8 cellular contexts compared by ENCODE assay signal in the genomic region with DNA sequence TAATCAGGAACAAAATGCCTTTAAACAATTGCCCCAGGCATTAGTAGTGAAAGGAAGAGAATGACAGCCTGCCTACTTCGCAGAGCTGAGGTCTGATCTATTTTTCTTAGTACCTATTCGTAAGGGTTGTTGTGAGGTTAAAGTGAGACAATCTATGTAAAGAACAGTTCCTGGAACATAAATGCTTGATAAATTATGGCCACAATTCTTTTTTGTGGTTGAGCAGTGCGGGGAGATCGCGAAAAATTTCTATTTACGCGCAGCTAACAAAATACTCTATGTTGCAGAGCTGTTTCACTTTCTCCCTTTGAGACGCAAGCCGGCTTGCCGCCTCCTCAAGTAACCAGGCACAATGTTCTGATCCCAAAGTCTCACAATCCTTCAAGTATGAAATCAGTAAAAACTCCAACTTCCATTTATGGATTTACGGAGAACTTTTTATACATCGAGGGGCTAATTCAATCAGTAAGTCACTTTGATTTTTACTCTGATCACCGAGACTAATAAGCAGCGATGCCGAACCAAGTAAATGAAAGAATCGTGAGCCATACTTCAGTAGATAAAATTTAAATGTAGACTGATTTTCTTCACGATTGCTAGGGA. TPM values are rescaled to one million over a fixed set of nuclear protein-coding genes. Genes with fewer than 3 reads are reported as not detected.
A peak's percentile ranks its signal among the peaks of the same experiment; 100 is the strongest.
DNase-seq lines count a peak whose midpoint lies in the region; ATAC-seq and TF ChIP-seq lines count a peak whose summit lies in the region.

No MANE protein-coding gene starts in this region.

- TF ChIP-seq POLR2A in heart left ventricle (IDR thresholded peaks at IDR 0.05), result no peak

- no peak for TF ChIP-seq CTCF in heart left ventricle (IDR thresholded peaks at IDR 0.05)

- peak overlapping the region; percentile 68 for H3K27ac ChIP-seq in adipose tissue (ENCODE audit: low read depth, low read length)
- peak overlapping the region; percentile 95 to 100 (median 100) for H3K27ac ChIP-seq in heart left ventricle

- in situ Hi-C loops in Caki2 (cut with HindIII; ENCODE audit: low pct_unique_long_range_greater_than_20kb, low sequenced_read_pairs), result no loop called here

- intact Hi-C loops in heart left ventricle (cut with DNase I) (loop anchor here (1.0 to 10.0 kb wide), 18 partner anchors 35 to 333 kb away; a partner anchor contains a TSS), posterior cingulate gyrus (cut with DNase I) (loop anchor here (5.0 kb wide), 4 partner anchors 38 to 273 kb away; a partner anchor contains a TSS)

- WGBS in adipose tissue, 3 donors, result 0 to 1% (median 1%) methylated on average over 17 of the region's 17 CpGs
- 0 to 1% (median 1%) methylated on average over 17 of the region's 17 CpGs for WGBS in heart left ventricle, 4 donors

- H3K27me3 ChIP-seq in heart left ventricle, result no peaks in the 10 kb centered on the region

- H3K4me1 ChIP-seq in heart left ventricle, result peaks cover 0 to 38% (median 18%) of the 10 kb centered on the region in 12 donors

- H3K36me3 ChIP-seq in heart left ventricle, result peaks cover 0 to 25% (median 17%) of the 10 kb centered on the region in 9 donors

- H3K4me3 ChIP-seq in heart left ventricle, result peak overlapping the region; percentile 21 to 100 (median 93)

- peak; percentile 41 for ATAC-seq in SK-N-SH treated with all-trans-retinoic acid at 6 μM for 48 hours
- ATAC-seq in heart left ventricle, result no peak
- no peak for ATAC-seq in GM19035 (IDR thresholded peaks at IDR 0.05; ENCODE audit: unreplicated experiment)

- no peaks in the 10 kb centered on the region for H3K9me3 ChIP-seq in heart left ventricle

- DNase-seq in Caki2 (ENCODE audit: low read depth) (peak; percentile 44), HT-29 (ENCODE audit: low spot score) (peak; percentile 68), heart left ventricle (peak; percentile 45 to 63 (median 52)), posterior cingulate gyrus (peak in 9 of 10 donors; percentile 22 to 86 (median 44)), GDM1 (lab: John Stamatoyannopoulos, UW) (no peak)

TF ChIP-seq in SK-N-SH treated with all-trans-retinoic acid at 6 μM for 48 hours, 23 proteins besides CTCF, POLR2A, EP300 and RAD21:
- no peak for TF ChIP-seq GLIS3 (CRISPR knock-in tag; IDR thresholded peaks at IDR 0.05)
- no peak for TF ChIP-seq BACH2 (CRISPR knock-in tag; IDR thresholded peaks at IDR 0.05; ENCODE audit: borderline replicate concordance)
- TF ChIP-seq, protein P1, sequence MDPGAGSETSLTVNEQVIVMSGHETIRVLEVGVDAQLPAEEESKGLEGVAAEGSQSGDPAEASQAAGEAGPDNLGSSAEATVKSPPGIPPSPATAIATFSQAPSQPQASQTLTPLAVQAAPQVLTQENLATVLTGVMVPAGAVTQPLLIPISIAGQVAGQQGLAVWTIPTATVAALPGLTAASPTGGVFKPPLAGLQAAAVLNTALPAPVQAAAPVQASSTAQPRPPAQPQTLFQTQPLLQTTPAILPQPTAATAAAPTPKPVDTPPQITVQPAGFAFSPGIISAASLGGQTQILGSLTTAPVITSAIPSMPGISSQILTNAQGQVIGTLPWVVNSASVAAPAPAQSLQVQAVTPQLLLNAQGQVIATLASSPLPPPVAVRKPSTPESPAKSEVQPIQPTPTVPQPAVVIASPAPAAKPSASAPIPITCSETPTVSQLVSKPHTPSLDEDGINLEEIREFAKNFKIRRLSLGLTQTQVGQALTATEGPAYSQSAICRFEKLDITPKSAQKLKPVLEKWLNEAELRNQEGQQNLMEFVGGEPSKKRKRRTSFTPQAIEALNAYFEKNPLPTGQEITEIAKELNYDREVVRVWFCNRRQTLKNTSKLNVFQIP (CRISPR knock-in tag; IDR thresholded peaks at IDR 0.05; ENCODE audit: borderline replicate concordance, low read depth), result no peak
- no peak for TF ChIP-seq TCF4 (CRISPR knock-in tag; IDR thresholded peaks at IDR 0.05; ENCODE audit: borderline replicate concordance)
- no peak for TF ChIP-seq SNAI2 (CRISPR knock-in tag; IDR thresholded peaks at IDR 0.05)
- TF ChIP-seq, protein P2, sequence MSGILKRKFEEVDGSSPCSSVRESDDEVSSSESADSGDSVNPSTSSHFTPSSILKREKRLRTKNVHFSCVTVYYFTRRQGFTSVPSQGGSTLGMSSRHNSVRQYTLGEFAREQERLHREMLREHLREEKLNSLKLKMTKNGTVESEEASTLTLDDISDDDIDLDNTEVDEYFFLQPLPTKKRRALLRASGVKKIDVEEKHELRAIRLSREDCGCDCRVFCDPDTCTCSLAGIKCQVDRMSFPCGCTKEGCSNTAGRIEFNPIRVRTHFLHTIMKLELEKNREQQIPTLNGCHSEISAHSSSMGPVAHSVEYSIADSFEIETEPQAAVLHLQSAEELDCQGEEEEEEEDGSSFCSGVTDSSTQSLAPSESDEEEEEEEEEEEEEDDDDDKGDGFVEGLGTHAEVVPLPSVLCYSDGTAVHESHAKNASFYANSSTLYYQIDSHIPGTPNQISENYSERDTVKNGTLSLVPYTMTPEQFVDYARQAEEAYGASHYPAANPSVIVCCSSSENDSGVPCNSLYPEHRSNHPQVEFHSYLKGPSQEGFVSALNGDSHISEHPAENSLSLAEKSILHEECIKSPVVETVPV (CRISPR knock-in tag; IDR thresholded peaks at IDR 0.05), result no peak
- no peak for TF ChIP-seq PPARA (CRISPR knock-in tag; IDR thresholded peaks at IDR 0.05; ENCODE audit: borderline replicate concordance)
- TF ChIP-seq ZNF565 (CRISPR knock-in tag; conservative IDR thresholded peaks at IDR 0.05; ENCODE audit: low read depth), result no peak
- TF ChIP-seq ISL1 (CRISPR knock-in tag; IDR thresholded peaks at IDR 0.05), result no peak
- no peak for TF ChIP-seq ZC3H10 (CRISPR knock-in tag; IDR thresholded peaks at IDR 0.05)
- TF ChIP-seq TOX (CRISPR knock-in tag; IDR thresholded peaks at IDR 0.05; ENCODE audit: borderline replicate concordance), result no peak

RNA-seq across cellular contexts. Expression of a gene that starts 0.8 kb away (rescaled TPM):
- total RNA-seq in Caki2 (2014; rRNA removed; shearing (Covaris generic); ENCODE audit: low replicate concordance), result 31.7 and 38.3 TPM in 2 replicates
- total RNA-seq in HT-29 (2014; rRNA removed; shearing (Covaris generic)), result 17.8 and 19.4 TPM in 2 replicates
- polyA plus RNA-seq in adipose tissue (100 to 1,000 TPM in 2 of 3 donors, 10 to 100 TPM in 1; 29.7 to 359 (median 175) TPM), heart left ventricle (10 to 100 TPM; 46.1 to 64.4 TPM)
- total RNA-seq in heart left ventricle, result 100 to 1,000 TPM; 141 to 280 (median 213) TPM

RNA-seq across cellular contexts. Expression of a gene that starts 38.2 kb away (rescaled TPM):
- total RNA-seq in Caki2 (2014; rRNA removed; shearing (Covaris generic); ENCODE audit: low replicate concordance), result 1.9 and 2.8 TPM in 2 replicates
- not detected in 2 replicates for total RNA-seq in HT-29 (2014; rRNA removed; shearing (Covaris generic))
- under 1 TPM; 0.22 to 0.45 (median 0.29) TPM for polyA plus RNA-seq in adipose tissue
- under 1 TPM in 5 of 9 donors, not detected in 4; 0.14 to 0.48 (median 0.16) TPM for total RNA-seq in heart left ventricle
- under 1 TPM in 1 of 2 donors, not detected in 1; 0.28 TPM for polyA plus RNA-seq in heart left ventricle
